ENCODE assay signal across 38 cellular contexts in genomic region chr10:59216178-59216869, GRCh38. TPM values are rescaled to one million over a fixed set of nuclear protein-coding genes. Genes with fewer than 3 reads are reported as not detected.
"Had no signal": no experiment of that assay in that cellular context is flagged by ENCODE, and none has a peak within 500 bp of the region (broad histone marks: within the 10 kb centered on the region; RNA-seq: fewer than 3 reads in every experiment).

No MANE protein-coding gene starts in this region.

- H3K4me3 ChIP-seq: MG63 had no signal

- H3K9me3 ChIP-seq: MG63 had no signal

- DNase-seq: Karpas-422, Kasumi-1, MG63, MM.1S, MV-4-11, NCI-H1048, NCI-H1092, NCI-H1092 treated with DMSO at 0.1 percent for 48 hours, NCI-H1105, NCI-H1105 treated with DMSO at 0.1 percent for 48 hours, NCI-H1417, NCI-H1417 treated with DMSO at 0.1 percent for 48 hours, NCI-H1436, NCI-H1436 treated with DMSO at 0.1 percent for 48 hours, NCI-H146, NCI-H1694, NCI-H1694 treated with DMSO at 0.1 percent for 48 hours, NCI-H187, NCI-H187 treated with DMSO at 0.1 percent for 48 hours, NCI-H1930, NCI-H2029, NCI-H2029 treated with DMSO at 0.1 percent for 48 hours, NCI-H2081, NCI-H2081 treated with DMSO at 0.1 percent for 48 hours, NCI-H2107, NCI-H2171, NCI-H2171 treated with DMSO at 0.1 percent for 48 hours, NCI-H2227 treated with DMSO at 0.1 percent for 48 hours, NCI-H226, NCI-H345, NCI-H446, NCI-H446 treated with DMSO at 0.1 percent for 48 hours, NCI-H510A, NCI-H510A treated with DMSO at 0.1 percent for 48 hours, NCI-H524 had no signal

- H3K36me3 ChIP-seq: MG63 had no signal

RNA-seq across cellular contexts. Expression of gene PHYHIPL, which starts 39.9 kb away (rescaled TPM):
- total RNA-seq: M059J, MCF 10A, NCI-H460 had no signal
